ENCODE assay signal across 27 cellular contexts in the genomic region with DNA sequence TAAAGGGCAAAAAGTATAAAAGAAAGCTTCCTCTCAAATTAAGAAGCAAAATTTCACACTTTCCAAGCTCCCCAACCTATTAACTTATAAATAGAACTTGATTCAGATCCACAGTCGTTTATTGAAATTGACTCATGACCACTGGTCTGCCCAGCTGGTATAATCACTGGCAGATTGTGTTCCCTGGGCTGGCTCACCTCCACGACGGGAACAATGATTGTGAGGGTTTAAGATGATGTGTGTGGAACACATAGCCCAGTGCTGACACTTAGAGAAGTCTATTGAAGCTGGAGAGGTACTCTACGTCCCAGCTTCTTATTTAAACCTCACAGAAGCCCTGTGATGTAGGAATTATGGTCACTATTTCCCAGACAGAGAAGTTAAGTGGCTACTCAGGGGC.
DNase-seq lines count a peak whose midpoint lies in the region; ATAC-seq and TF ChIP-seq lines count a peak whose summit lies in the region.
"Had no signal": no experiment of that assay in that cellular context is flagged by ENCODE, and none has a peak within 500 bp of the region (broad histone marks: within the 10 kb centered on the region; RNA-seq: fewer than 3 reads in every experiment).

No MANE protein-coding gene starts in this region.

- TF ChIP-seq RAD21 in SK-N-SH (IDR thresholded peaks at IDR 0.05; ENCODE audit: low read length) = no peak

- H4K20me1 ChIP-seq in SK-N-SH (ENCODE audit: insufficient read depth) = peaks cover 13% of the 10 kb centered on the region; the same call in 1 of the 2 replicates
- no peaks in the 10 kb centered on the region for H4K20me1 ChIP-seq in MM.1S (ENCODE audit: insufficient read depth, low read length)

- POLR2A ChIA-PET in SK-N-SH (lab: Yijun Ruan, JAX) = no interaction called here

- H3K4me1 ChIP-seq in SK-N-SH (ENCODE audit: control insufficient read depth in 1 of 2, insufficient read depth in 2 of 2, low read depth in 1 of 2, low read length in 1 of 2) (peaks cover 0 to 17% of the 10 kb centered on the region in 2 experiments; a peak in 2 of 4 replicates), gastrocnemius medialis (peaks cover 29 to 35% of the 10 kb centered on the region in 2 donors), MM.1S (ENCODE audit: low read length) (peaks cover 4% of the 10 kb centered on the region; the same call in 1 of the 2 replicates), suprapubic skin (peaks cover 31% of the 10 kb centered on the region)

- H3K9me3 ChIP-seq in SK-N-SH (no peaks in the 10 kb centered on the region), gastrocnemius medialis (no peaks in the 10 kb centered on the region), MM.1S (replicated peaks; ENCODE audit: insufficient read depth, low read length) (no peaks in the 10 kb centered on the region), suprapubic skin (no peaks in the 10 kb centered on the region)
- H3K9me3 ChIP-seq: thyroid gland, vagina had no signal

- in situ Hi-C loops in gastrocnemius medialis (cut with MboI; ENCODE audit: low sequenced_read_pairs in 4 of 4) = loop anchor here in 1 of 4 donors (10.0 kb wide), 1 partner anchor 98 kb away; no protein-coding TSS in a partner anchor

- TF ChIP-seq CTCF in SK-N-SH (IDR thresholded peaks at IDR 0.05) (no peak), gastrocnemius medialis (IDR thresholded peaks at IDR 0.05 in 4 of 5, conservative IDR thresholded peaks at IDR 0.05 in 1 of 5) (no peak), MM.1S (IDR thresholded peaks at IDR 0.05; ENCODE audit: low read length) (no peak), suprapubic skin (IDR thresholded peaks at IDR 0.05) (no peak)

- no peak for DNase-seq in SK-N-SH
- peak; percentile 42 for DNase-seq in HT1080 (ENCODE audit: low read depth)
- peak; percentile 65 for DNase-seq in astrocyte of the hippocampus (ENCODE audit: low read depth, low spot score)
- DNase-seq in gastrocnemius medialis = peak; percentile 58 to 68
- DNase-seq in MM.1S = no peak
- no peak for DNase-seq in suprapubic skin (ENCODE audit: low spot score in 2 of 2)
- DNase-seq: activated CD4-positive, alpha-beta T cell treated with anti-CD3 and anti-CD28 coated beads for 48 hours; activated naive CD4-positive, alpha-beta T cell treated with Interleukin-2 at 50 U/mL for 16 hours; activated T-cell treated with anti-CD3 and anti-CD28 coated beads, Interleukin-2, amount 50 U/mL, for 48 hours; amniotic stem cell; CD4-positive, alpha-beta memory T cell; DMS153; foreskin melanocyte; H9; hippocampal formation; left cardiac atrium; mesendoderm; NCI-H1417; NCI-H2029 treated with DMSO at 0.1 percent for 48 hours; NCI-H2227 treated with DMSO at 0.1 percent for 48 hours; NCI-H69; thyroid gland had no signal

- peaks cover 22% of the 10 kb centered on the region; the same call in 1 of the 2 replicates for H3K79me2 ChIP-seq in SK-N-SH (ENCODE audit: insufficient read depth)
- no peaks in the 10 kb centered on the region for H3K79me2 ChIP-seq in MM.1S (ENCODE audit: low read length)

- H3K4me2 ChIP-seq in SK-N-SH (no peak overlapping the region), MM.1S (ENCODE audit: low read depth, low read length) (no peak overlapping the region)

- H3K9ac ChIP-seq in SK-N-SH (no peak overlapping the region), MM.1S (ENCODE audit: low read length) (no peak overlapping the region)

- no peak overlapping the region for H2AFZ ChIP-seq in SK-N-SH (ENCODE audit: low read depth)
- no peak overlapping the region for H2AFZ ChIP-seq in MM.1S (ENCODE audit: low read length)

- no peaks in the 10 kb centered on the region for H3K36me3 ChIP-seq in SK-N-SH (replicated peaks in 1 of 2; ENCODE audit: control insufficient read depth in 1 of 2, insufficient read depth in 2 of 2, low read length in 1 of 2)
- H3K36me3 ChIP-seq in gastrocnemius medialis = no peaks in the 10 kb centered on the region
- H3K36me3 ChIP-seq in MM.1S (replicated peaks; ENCODE audit: insufficient read depth, low read length) = no peaks in the 10 kb centered on the region
- no peaks in the 10 kb centered on the region for H3K36me3 ChIP-seq in suprapubic skin
- H3K36me3 ChIP-seq: thyroid gland, vagina had no signal

- H3F3A ChIP-seq in SK-N-SH (replicated peaks; ENCODE audit: insufficient read depth) (peaks cover 21% of the 10 kb centered on the region), MM.1S (ENCODE audit: insufficient read depth, low read length) (no peaks in the 10 kb centered on the region)

- no peak overlapping the region for H3K27ac ChIP-seq in SK-N-SH (ENCODE audit: low read depth in 2 of 2, low read length in 1 of 2)
- H3K27ac ChIP-seq in gastrocnemius medialis = peak overlapping the region in 2 of 4 donors; percentile 51 to 75
- H3K27ac ChIP-seq in MM.1S (ENCODE audit: low read length) = no peak overlapping the region
- H3K27ac ChIP-seq in suprapubic skin = no peak overlapping the region
- H3K27ac ChIP-seq: coronary artery, thyroid gland, vagina, VCaP had no signal

- H3K27me3 ChIP-seq in SK-N-SH (ENCODE audit: insufficient read depth) (no peaks in the 10 kb centered on the region), gastrocnemius medialis (no peaks in the 10 kb centered on the region), MM.1S (replicated peaks; ENCODE audit: insufficient read depth, low read length) (no peaks in the 10 kb centered on the region), suprapubic skin (no peaks in the 10 kb centered on the region)
- H3K27me3 ChIP-seq: thyroid gland, vagina had no signal

- no peak for ATAC-seq in SK-N-SH treated with all-trans-retinoic acid at 6 μM for 48 hours
- peak; percentile 95 to 98 for ATAC-seq in gastrocnemius medialis
- ATAC-seq in GM19463 (IDR thresholded peaks at IDR 0.05; ENCODE audit: unreplicated experiment) = no peak

- H3K9me2 ChIP-seq in SK-N-SH = no peaks in the 10 kb centered on the region
- no peaks in the 10 kb centered on the region for H3K9me2 ChIP-seq in MM.1S (replicated peaks; ENCODE audit: insufficient read depth, low read length)

- CTCF ChIA-PET in SK-N-SH (lab: Yijun Ruan, JAX) = interaction anchor here (1.3 kb wide), 1 partner anchor 10 kb away, joined by 3 read pairs; no protein-coding TSS in a partner anchor

- TF ChIP-seq EP300 in SK-N-SH (IDR thresholded peaks at IDR 0.05; ENCODE audit: borderline replicate concordance in 1 of 2, low read depth in 1 of 2, low read length in 1 of 2) (no peak), suprapubic skin (IDR thresholded peaks at IDR 0.05) (no peak)

- H3K4me3 ChIP-seq in SK-N-SH (ENCODE audit: low read depth in 2 of 2, low read length in 1 of 2) (no peak overlapping the region), gastrocnemius medialis (no peak overlapping the region), MM.1S (ENCODE audit: low read length) (no peak overlapping the region), suprapubic skin (no peak overlapping the region)
- H3K4me3 ChIP-seq: coronary artery, thyroid gland, vagina had no signal

- 62% methylated on average over 3 of the region's 4 CpGs for WGBS in SK-N-SH (ENCODE audit: low lambda C conversion rate)
- 80% methylated on average over 4 of the region's 4 CpGs for WGBS in suprapubic skin

- intact Hi-C loops in gastrocnemius medialis (cut with DNase I; ENCODE audit: low total_unique reads) = loop anchor here (2.0 to 5.0 kb wide), 2 partner anchors 40 to 414 kb away; partner anchors contain the start of gene PLAAT1

- TF ChIP-seq POLR2A in gastrocnemius medialis (IDR thresholded peaks at IDR 0.05) = no peak
- no peak for TF ChIP-seq POLR2A in suprapubic skin (IDR thresholded peaks at IDR 0.05)

TF ChIP-seq in SK-N-SH, 30 proteins besides CTCF, POLR2A, EP300 and RAD21:
- TF ChIP-seq MEF2A (IDR thresholded peaks at IDR 0.05; ENCODE audit: borderline replicate concordance, low read depth) (peak; percentile 22; the same call in 1 of the 2 replicates), NFIC (IDR thresholded peaks at IDR 0.05; ENCODE audit: borderline replicate concordance) (no peak)

TF ChIP-seq in SK-N-SH treated with all-trans-retinoic acid at 6 μM for 48 hours, 23 proteins besides CTCF, POLR2A, EP300 and RAD21:
- TF ChIP-seq PPARA (CRISPR knock-in tag; IDR thresholded peaks at IDR 0.05; ENCODE audit: borderline replicate concordance) (no peak), BACH2 (CRISPR knock-in tag; IDR thresholded peaks at IDR 0.05; ENCODE audit: borderline replicate concordance) (no peak), ARNTL (CRISPR knock-in tag; IDR thresholded peaks at IDR 0.05; ENCODE audit: borderline replicate concordance, low read depth) (no peak), TOX (CRISPR knock-in tag; IDR thresholded peaks at IDR 0.05; ENCODE audit: borderline replicate concordance) (no peak), ESRRG (CRISPR knock-in tag; IDR thresholded peaks at IDR 0.05) (no peak), CSDC2 (CRISPR knock-in tag; IDR thresholded peaks at IDR 0.05) (no peak), CREB5 (CRISPR knock-in tag; IDR thresholded peaks at IDR 0.05; ENCODE audit: low read depth) (no peak), OSR1 (CRISPR knock-in tag; IDR thresholded peaks at IDR 0.05) (no peak), ZFP30 (CRISPR knock-in tag; IDR thresholded peaks at IDR 0.05) (no peak), ZNF8 (CRISPR knock-in tag; IDR thresholded peaks at IDR 0.05) (no peak), SNAI2 (CRISPR knock-in tag; IDR thresholded peaks at IDR 0.05) (no peak)
- TF ChIP-seq, protein P1, sequence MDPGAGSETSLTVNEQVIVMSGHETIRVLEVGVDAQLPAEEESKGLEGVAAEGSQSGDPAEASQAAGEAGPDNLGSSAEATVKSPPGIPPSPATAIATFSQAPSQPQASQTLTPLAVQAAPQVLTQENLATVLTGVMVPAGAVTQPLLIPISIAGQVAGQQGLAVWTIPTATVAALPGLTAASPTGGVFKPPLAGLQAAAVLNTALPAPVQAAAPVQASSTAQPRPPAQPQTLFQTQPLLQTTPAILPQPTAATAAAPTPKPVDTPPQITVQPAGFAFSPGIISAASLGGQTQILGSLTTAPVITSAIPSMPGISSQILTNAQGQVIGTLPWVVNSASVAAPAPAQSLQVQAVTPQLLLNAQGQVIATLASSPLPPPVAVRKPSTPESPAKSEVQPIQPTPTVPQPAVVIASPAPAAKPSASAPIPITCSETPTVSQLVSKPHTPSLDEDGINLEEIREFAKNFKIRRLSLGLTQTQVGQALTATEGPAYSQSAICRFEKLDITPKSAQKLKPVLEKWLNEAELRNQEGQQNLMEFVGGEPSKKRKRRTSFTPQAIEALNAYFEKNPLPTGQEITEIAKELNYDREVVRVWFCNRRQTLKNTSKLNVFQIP (CRISPR knock-in tag; IDR thresholded peaks at IDR 0.05; ENCODE audit: borderline replicate concordance, low read depth) = no peak

Comparison
In these comparisons a context has a peak if more than half of its experiments do, and no peak if none do; other contexts are left out.
1. DNase-seq: peak in HT1080 (single experiment), astrocyte of the hippocampus (single experiment) and gastrocnemius medialis (2 of 2); none in SK-N-SH (single experiment), MM.1S (single experiment) and suprapubic skin (0 of 2).
2. ATAC-seq: peak in gastrocnemius medialis (2 of 2); none in SK-N-SH treated with all-trans-retinoic acid at 6 μM for 48 hours (single experiment) and GM19463 (single experiment).